Comparison of ENCODE assay signal across 10 cellular contexts in genomic region chr1:12406218-12407021, GRCh38.
DNase-seq lines count a peak whose midpoint lies in the region; ATAC-seq and TF ChIP-seq lines count a peak whose summit lies in the region.
"Had no signal": no experiment of that assay in that cellular context is flagged by ENCODE, and none has a peak within 500 bp of the region (broad histone marks: within the 10 kb centered on the region; RNA-seq: fewer than 3 reads in every experiment).

No MANE protein-coding gene starts in this region.

- TF ChIP-seq CTCF in heart left ventricle (IDR thresholded peaks at IDR 0.05) (peak in 2 of 12 donors; percentile 1 to 7), progenitor cell of endocrine pancreas (IDR thresholded peaks at IDR 0.05; ENCODE audit: unreplicated experiment) (no peak)

- H3K27me3 Mint-ChIP-seq in CD4-positive, CD25-positive, alpha-beta regulatory T cell = no peaks in the 10 kb centered on the region
- H3K27me3 Mint-ChIP-seq in progenitor cell of endocrine pancreas = peaks cover 15% of the 10 kb centered on the region

- H3K27ac ChIP-seq in CD4-positive, CD25-positive, alpha-beta regulatory T cell (ENCODE audit: insufficient read depth, low read length, poor library complexity, severe bottlenecking) = no peak overlapping the region
- H3K27ac ChIP-seq in adipose tissue (ENCODE audit: low read depth, low read length) (peak overlapping the region; percentile 39), heart left ventricle (peak overlapping the region; percentile 32 to 75 (median 60))

- no peaks in the 10 kb centered on the region for H3K4me1 ChIP-seq in CD4-positive, CD25-positive, alpha-beta regulatory T cell (ENCODE audit: control insufficient read depth, insufficient read depth, low read length, poor library complexity, severe bottlenecking)
- H3K4me1 ChIP-seq in heart left ventricle = peaks cover 6 to 53% (median 36%) of the 10 kb centered on the region in 12 donors
- H3K4me1 ChIP-seq: HAP-1 had no signal

- peaks cover 0 to 35% (median 10%) of the 10 kb centered on the region in 4 donors for H3K4me1 Mint-ChIP-seq in CD4-positive, CD25-positive, alpha-beta regulatory T cell
- H3K4me1 Mint-ChIP-seq in progenitor cell of endocrine pancreas (ENCODE audit: low read depth) = peaks cover 52% of the 10 kb centered on the region

- peaks cover 57% of the 10 kb centered on the region for H3K36me3 ChIP-seq in CD4-positive, CD25-positive, alpha-beta regulatory T cell (ENCODE audit: control insufficient read depth, insufficient read depth, low read length)
- H3K36me3 ChIP-seq in heart left ventricle (peaks cover 0 to 66% (median 40%) of the 10 kb centered on the region in 9 donors), MG63 (peaks cover 69% of the 10 kb centered on the region)

- no peaks in the 10 kb centered on the region for H3K27me3 ChIP-seq in CD4-positive, CD25-positive, alpha-beta regulatory T cell (ENCODE audit: control insufficient read depth, insufficient read depth, low read length)
- H3K27me3 ChIP-seq in heart left ventricle = no peaks in the 10 kb centered on the region
- no peaks in the 10 kb centered on the region for H3K27me3 ChIP-seq in MG63

- H3K9me3 Mint-ChIP-seq in CD4-positive, CD25-positive, alpha-beta regulatory T cell = peaks cover 0 to 5% (median 3%) of the 10 kb centered on the region in 7 donors
- peaks cover 8% of the 10 kb centered on the region for H3K9me3 Mint-ChIP-seq in progenitor cell of endocrine pancreas (ENCODE audit: low read depth)

- no peak for DNase-seq in CD4-positive, CD25-positive, alpha-beta regulatory T cell
- no peak for DNase-seq in heart left ventricle
- no peak for DNase-seq in progenitor cell of endocrine pancreas (ENCODE audit: low spot score, unreplicated experiment)
- DNase-seq in mesenteric fat pad (ENCODE audit: low spot score) = no peak
- DNase-seq in MG63 = no peak
- DNase-seq: amygdala had no signal

- peak overlapping the region in 2 of 3 donors; percentile 67 to 71 for H3K27ac Mint-ChIP-seq in CD4-positive, CD25-positive, alpha-beta regulatory T cell
- peak overlapping the region; percentile 39 for H3K27ac Mint-ChIP-seq in progenitor cell of endocrine pancreas

- H3K4me3 Mint-ChIP-seq in CD4-positive, CD25-positive, alpha-beta regulatory T cell = no peak overlapping the region
- no peak overlapping the region for H3K4me3 Mint-ChIP-seq in progenitor cell of endocrine pancreas (ENCODE audit: low read depth)

- no peak for ATAC-seq in CD4-positive, CD25-positive, alpha-beta regulatory T cell (ENCODE audit: low read depth in 2 of 2)
- peak in 3 of 4 donors; percentile 40 to 70 (median 60) for ATAC-seq in heart left ventricle
- ATAC-seq in GM18858 (IDR thresholded peaks at IDR 0.05; ENCODE audit: unreplicated experiment) = no peak
- no peak for ATAC-seq in HG02798 (IDR thresholded peaks at IDR 0.05; ENCODE audit: poor library complexity, unreplicated experiment)

- H3K9me3 ChIP-seq in CD4-positive, CD25-positive, alpha-beta regulatory T cell (ENCODE audit: control insufficient read depth in 2 of 2, low read length in 2 of 2) = peaks cover 0 to 4% of the 10 kb centered on the region in 2 experiments
- H3K9me3 ChIP-seq in heart left ventricle (peaks cover 0 to 12% (median 0%) of the 10 kb centered on the region in 12 donors), MG63 (peaks cover 9% of the 10 kb centered on the region)
- H3K9me3 ChIP-seq: HAP-1 had no signal

- no peak for TF ChIP-seq POLR2A in heart left ventricle (IDR thresholded peaks at IDR 0.05)

- intact Hi-C loops in heart left ventricle (cut with DNase I) = loop anchor here in 8 of 10 donors (1.0 to 5.0 kb wide), 7 partner anchors 14 to 216 kb away; partner anchors contain the start of gene DHRS3 (in 2 of the 8)

- 42 to 48% (median 46%) methylated on average over 8 of the region's 8 CpGs for WGBS in adipose tissue, 3 donors
- 30 to 42% (median 33%) methylated on average over 8 of the region's 8 CpGs for WGBS in heart left ventricle, 4 donors

- peaks cover 52% of the 10 kb centered on the region for H3K36me3 Mint-ChIP-seq in CD4-positive, CD25-positive, alpha-beta regulatory T cell
- H3K36me3 Mint-ChIP-seq in progenitor cell of endocrine pancreas (ENCODE audit: insufficient read depth) = peaks cover 37% of the 10 kb centered on the region

- no peak overlapping the region for H3K4me3 ChIP-seq in CD4-positive, CD25-positive, alpha-beta regulatory T cell (ENCODE audit: low read depth, low read length)
- no peak overlapping the region for H3K4me3 ChIP-seq in heart left ventricle
- H3K4me3 ChIP-seq in MG63 = no peak overlapping the region
- H3K4me3 ChIP-seq: HAP-1 had no signal

Comparison
In these comparisons a context has a peak if more than half of its experiments do, and no peak if none do; other contexts are left out.
1. ATAC-seq: peak in heart left ventricle (3 of 4); none in CD4-positive, CD25-positive, alpha-beta regulatory T cell (0 of 2), GM18858 (single experiment) and HG02798 (single experiment).